ENCODE assay signal across 18 cellular contexts in the genomic region with DNA sequence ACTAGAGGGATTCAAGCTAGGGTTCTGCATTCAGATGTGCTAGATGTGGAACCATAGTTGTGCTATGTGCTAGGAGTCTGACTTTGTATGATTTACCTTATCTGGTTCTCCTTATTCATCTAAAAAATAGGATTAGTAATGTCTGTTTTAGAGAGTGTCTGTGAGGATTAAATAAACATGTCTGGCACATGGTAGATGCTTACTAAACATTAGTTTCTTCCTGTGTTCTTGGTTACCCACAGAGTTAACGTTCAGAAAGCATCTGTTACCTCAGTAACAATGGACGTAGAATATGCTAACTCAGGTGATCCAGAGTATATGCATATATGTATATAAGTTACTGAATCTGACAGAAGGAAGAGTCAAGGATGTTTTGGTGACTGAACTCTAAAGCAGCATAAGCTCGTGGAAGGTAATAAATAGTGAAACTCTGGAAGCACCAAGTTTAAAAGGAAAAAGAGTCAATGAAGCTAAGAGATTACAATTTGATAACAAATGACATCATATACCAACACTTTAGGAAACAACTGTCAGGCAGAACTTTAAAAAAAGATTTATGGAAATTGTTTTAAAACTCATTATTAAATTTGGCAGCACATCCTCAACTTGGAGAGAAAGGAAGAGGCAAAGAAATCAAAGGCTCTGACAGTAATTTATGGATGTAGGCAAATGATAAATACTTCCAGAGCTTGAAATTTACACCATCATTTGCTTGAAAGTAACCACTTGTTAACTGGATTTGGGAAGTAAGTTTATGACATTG.
DNase-seq lines count a peak whose midpoint lies in the region; ATAC-seq lines count a peak whose summit lies in the region.
"Had no signal": no experiment of that assay in that cellular context is flagged by ENCODE, and none has a peak within 500 bp of the region (broad histone marks: within the 10 kb centered on the region; RNA-seq: fewer than 3 reads in every experiment).

No MANE protein-coding gene starts in this region.

- H3K27me3 ChIP-seq in aorta (ENCODE audit: control insufficient read depth in 1 of 2, insufficient read depth in 2 of 2, low read length in 1 of 2): no peaks in the 10 kb centered on the region
- H3K27me3 ChIP-seq: pancreas, stomach had no signal

- no peaks in the 10 kb centered on the region for H3K36me3 ChIP-seq in aorta (ENCODE audit: control insufficient read depth in 1 of 2, insufficient read depth in 2 of 2, low read length in 1 of 2)
- H3K36me3 ChIP-seq: pancreas, stomach had no signal

- no peaks in the 10 kb centered on the region for H3K9me3 Mint-ChIP-seq in activated naive CD8-positive, alpha-beta T cell (ENCODE audit: low read depth)
- no peaks in the 10 kb centered on the region for H3K9me3 Mint-ChIP-seq in activated naive CD8-positive, alpha-beta T cell treated with anti-CD3 and anti-CD28 coated beads for 36 hours
- H3K9me3 Mint-ChIP-seq in T-helper 2 cell treated with Interferon-gamma antibody and Interleukin-4, amounts not matched to agents 5 μg/mL and 100 μg/mL, for 36 hours: no peaks in the 10 kb centered on the region
- no peaks in the 10 kb centered on the region for H3K9me3 Mint-ChIP-seq in immature natural killer cell
- H3K9me3 Mint-ChIP-seq: H9, mesothelial cell of epicardium had no signal

- no peaks in the 10 kb centered on the region for H3K4me1 ChIP-seq in aorta (ENCODE audit: control insufficient read depth in 1 of 2, insufficient read depth in 2 of 2, low read length in 2 of 2)

- H3K9me3 ChIP-seq in aorta (ENCODE audit: control insufficient read depth, low read length): no peaks in the 10 kb centered on the region
- H3K9me3 ChIP-seq: pancreas, SK-N-SH, stomach had no signal

- H3K27ac ChIP-seq in substantia nigra (ENCODE audit: low read depth, low read length, poor library complexity, severe bottlenecking): peak overlapping the region; percentile 79
- no peak overlapping the region for H3K27ac ChIP-seq in aorta (ENCODE audit: low read depth in 1 of 2, low read length in 2 of 2)
- H3K27ac ChIP-seq: KMS-11, pancreas, stomach had no signal

- H3K27me3 Mint-ChIP-seq in activated naive CD8-positive, alpha-beta T cell: no peaks in the 10 kb centered on the region
- no peaks in the 10 kb centered on the region for H3K27me3 Mint-ChIP-seq in activated naive CD8-positive, alpha-beta T cell treated with anti-CD3 and anti-CD28 coated beads for 36 hours
- no peaks in the 10 kb centered on the region for H3K27me3 Mint-ChIP-seq in T-helper 2 cell treated with Interferon-gamma antibody and Interleukin-4, amounts not matched to agents 5 μg/mL and 100 μg/mL, for 36 hours (ENCODE audit: low read depth)
- H3K27me3 Mint-ChIP-seq in immature natural killer cell (ENCODE audit: low read depth in 3 of 3): peaks cover 0 to 3% (median 0%) of the 10 kb centered on the region in 3 donors

- ATAC-seq in aorta (ENCODE audit: low FRiP score) (no peak), HG03095 (IDR thresholded peaks at IDR 0.05; ENCODE audit: unreplicated experiment) (no peak)

- no peak overlapping the region for H3K4me3 ChIP-seq in aorta (ENCODE audit: low read length in 2 of 2)
- H3K4me3 ChIP-seq: pancreas, smooth muscle cell, stomach had no signal

- peaks cover 41% of the 10 kb centered on the region for H3K4me1 Mint-ChIP-seq in activated naive CD8-positive, alpha-beta T cell (ENCODE audit: low read depth)
- H3K4me1 Mint-ChIP-seq in activated naive CD8-positive, alpha-beta T cell treated with anti-CD3 and anti-CD28 coated beads for 36 hours: peaks cover 56% of the 10 kb centered on the region
- H3K4me1 Mint-ChIP-seq in T-helper 2 cell treated with Interferon-gamma antibody and Interleukin-4, amounts not matched to agents 5 μg/mL and 100 μg/mL, for 36 hours (ENCODE audit: low read depth): peaks cover 31% of the 10 kb centered on the region
- H3K4me1 Mint-ChIP-seq in immature natural killer cell: peaks cover 12 to 15% of the 10 kb centered on the region in 2 donors

- peak overlapping the region; percentile 70 for H3K27ac Mint-ChIP-seq in activated naive CD8-positive, alpha-beta T cell
- H3K27ac Mint-ChIP-seq in activated naive CD8-positive, alpha-beta T cell treated with anti-CD3 and anti-CD28 coated beads for 36 hours: no peak overlapping the region
- peak overlapping the region; percentile 5 for H3K27ac Mint-ChIP-seq in T-helper 2 cell treated with Interferon-gamma antibody and Interleukin-4, amounts not matched to agents 5 μg/mL and 100 μg/mL, for 36 hours
- H3K27ac Mint-ChIP-seq in immature natural killer cell: peak overlapping the region in 5 of 6 donors; percentile 6 to 77 (median 42)
- H3K27ac Mint-ChIP-seq: mesothelial cell of epicardium had no signal

- no peaks in the 10 kb centered on the region for H3K36me3 Mint-ChIP-seq in activated naive CD8-positive, alpha-beta T cell
- H3K36me3 Mint-ChIP-seq in activated naive CD8-positive, alpha-beta T cell treated with anti-CD3 and anti-CD28 coated beads for 36 hours: peaks cover 1% of the 10 kb centered on the region
- H3K36me3 Mint-ChIP-seq in T-helper 2 cell treated with Interferon-gamma antibody and Interleukin-4, amounts not matched to agents 5 μg/mL and 100 μg/mL, for 36 hours (ENCODE audit: low read depth): no peaks in the 10 kb centered on the region
- H3K36me3 Mint-ChIP-seq in immature natural killer cell: no peaks in the 10 kb centered on the region
- H3K36me3 Mint-ChIP-seq: mesothelial cell of epicardium had no signal

- peak overlapping the region; percentile 24 for H3K4me3 Mint-ChIP-seq in activated naive CD8-positive, alpha-beta T cell
- H3K4me3 Mint-ChIP-seq in activated naive CD8-positive, alpha-beta T cell treated with anti-CD3 and anti-CD28 coated beads for 36 hours: no peak overlapping the region
- H3K4me3 Mint-ChIP-seq in T-helper 2 cell treated with Interferon-gamma antibody and Interleukin-4, amounts not matched to agents 5 μg/mL and 100 μg/mL, for 36 hours: peak overlapping the region; percentile 46
- H3K4me3 Mint-ChIP-seq in immature natural killer cell: peak overlapping the region in 4 of 5 donors; percentile 3 to 44 (median 16)
- H3K4me3 Mint-ChIP-seq: mesothelial cell of epicardium had no signal

- intact Hi-C loops in aorta (cut with DNase I): no loop called here

- 31 to 56% methylated on average over 3 of the region's 3 CpGs for WGBS in aorta, 2 donors

- DNase-seq in activated naive CD8-positive, alpha-beta T cell treated with anti-CD3 and anti-CD28 coated beads for 36 hours: no peak
- DNase-seq in T-helper 2 cell treated with Interferon-gamma antibody and Interleukin-4, amounts not matched to agents 5 μg/mL and 100 μg/mL, for 36 hours (ENCODE audit: low spot score): no peak
- DNase-seq in immature natural killer cell (no peak), substantia nigra (lab: John Stamatoyannopoulos, UW) (no peak), aorta (no peak), COLO829 (ENCODE audit: low spot score) (no peak)
- DNase-seq: DND-41; effector CD4-positive, alpha-beta T cell; foreskin fibroblast; H9; SK-N-SH; stomach had no signal
